11 cellular contexts compared by ENCODE assay signal in the genomic region with DNA sequence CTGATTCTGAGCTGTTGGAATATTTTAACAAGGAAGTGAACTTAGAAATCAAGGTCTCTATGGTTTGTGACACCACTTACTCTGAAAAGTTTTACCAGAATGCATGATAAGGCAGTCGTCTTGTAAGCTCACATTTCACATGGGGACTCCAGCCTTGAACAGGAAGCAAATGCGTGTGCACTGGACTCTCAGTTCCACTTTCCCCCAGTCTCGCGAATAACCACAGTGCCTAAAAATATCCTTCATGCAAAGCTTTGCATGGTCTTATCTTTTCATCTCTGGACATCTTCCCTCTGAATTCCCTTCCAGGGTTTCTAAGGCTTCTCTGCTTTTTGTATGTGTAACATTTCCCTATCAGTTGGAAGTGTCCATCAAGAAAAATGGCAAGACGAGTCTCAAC.
DNase-seq lines count a peak whose midpoint lies in the region; ATAC-seq, FAIRE-seq and TF ChIP-seq lines count a peak whose summit lies in the region.
"Had no signal": no experiment of that assay in that cellular context is flagged by ENCODE, and none has a peak within 500 bp of the region (broad histone marks: within the 10 kb centered on the region; RNA-seq: fewer than 3 reads in every experiment).

No MANE protein-coding gene starts in this region.

- no peak overlapping the region for H3K27ac Mint-ChIP-seq in naive thymus-derived CD8-positive, alpha-beta T cell

- H3K9me3 ChIP-seq in GM12878 (replicated peaks; ENCODE audit: control insufficient read depth, insufficient read depth, low read length) = no peaks in the 10 kb centered on the region; the same call in 1 of the 3 replicates

- peak; percentile 31; the same call in 1 of the 2 replicates for TF ChIP-seq RAD21 in GM12878 (IDR thresholded peaks at IDR 0.05; ENCODE audit: insufficient read depth, low read depth, low read length)

- H3K4me2 ChIP-seq in GM12878 (ENCODE audit: control insufficient read depth, insufficient read depth) = peak overlapping the region; percentile 56

- DNase-seq in GM12878 (ENCODE audit: low read depth, low spot score) = peak; percentile 66
- no peak for DNase-seq in NCI-H2081 (lab: John Stamatoyannopoulos, UW)
- no peak for DNase-seq in naive thymus-derived CD8-positive, alpha-beta T cell
- DNase-seq in NCI-H2029 (lab: John Stamatoyannopoulos, UW) = no peak
- DNase-seq in activated gamma-delta T cell (lab: John Stamatoyannopoulos, UW) = no peak
- DNase-seq: DMS79 treated with DMSO at 0.1 percent for 48 hours had no signal

- intact Hi-C loops in GM12878 (cut with micrococcal nuclease; ENCODE audit: unreplicated experiment) = no loop called here

- CTCF ChIA-PET in GM12878 (lab: Yijun Ruan, JAX) = no interaction called here

- no peak for TF ChIP-seq CTCF in GM12878 (IDR thresholded peaks at IDR 0.05 in 2 of 3, conservative IDR thresholded peaks at IDR 0.05 in 1 of 3; ENCODE audit: control insufficient read depth in 2 of 3, extremely low read depth in 1 of 3, insufficient read depth in 1 of 3, low read depth in 3 of 3, low read length in 3 of 3)

- POLR2A ChIA-PET in GM12878 (lab: Charles Lee) = no interaction called here
- POLR2A ChIA-PET in naive thymus-derived CD8-positive, alpha-beta T cell (lab: Charles Lee) = no interaction called here

- H4K20me1 ChIP-seq in GM12878 (ENCODE audit: control insufficient read depth, insufficient read depth) = no peaks in the 10 kb centered on the region

- RAD21 ChIA-PET in GM12878 (lab: Charles Lee; ENCODE audit: unreplicated experiment) = no interaction called here

- H3K4me3 ChIP-seq in GM12878 = peak overlapping the region; percentile 38; the same call in 1 of the 2 replicates

- no peak for TF ChIP-seq POLR2A in GM12878 (IDR thresholded peaks at IDR 0.05; ENCODE audit: low read depth, low read length)

- H3K27ac ChIP-seq in GM12878 (ENCODE audit: control insufficient read depth, insufficient read depth) = peak overlapping the region; percentile 81

- peak; percentile 90 to 96 for TF ChIP-seq EP300 in GM12878 (IDR thresholded peaks at IDR 0.05; ENCODE audit: borderline replicate concordance in 1 of 2, control insufficient read depth in 1 of 2, low read depth in 2 of 2, low read length in 2 of 2)

- H3K4me3 Mint-ChIP-seq in naive thymus-derived CD8-positive, alpha-beta T cell = no peak overlapping the region
- H3K4me3 Mint-ChIP-seq: central memory CD8-positive, alpha-beta T cell had no signal

- H3K27me3 Mint-ChIP-seq in naive thymus-derived CD8-positive, alpha-beta T cell = peaks cover 0 to 2% (median 0%) of the 10 kb centered on the region in 5 donors
- H3K27me3 Mint-ChIP-seq: central memory CD8-positive, alpha-beta T cell had no signal

- H3K79me2 ChIP-seq in GM12878 (ENCODE audit: control insufficient read depth, insufficient read depth, low read length) = no peaks in the 10 kb centered on the region

- H3K9ac ChIP-seq in GM12878 (ENCODE audit: control insufficient read depth, insufficient read depth, low read length) = no peak overlapping the region

- no peaks in the 10 kb centered on the region for H3K4me1 Mint-ChIP-seq in naive thymus-derived CD8-positive, alpha-beta T cell
- H3K4me1 Mint-ChIP-seq: central memory CD8-positive, alpha-beta T cell had no signal

- peaks cover 26% of the 10 kb centered on the region for H3K4me1 ChIP-seq in GM12878 (ENCODE audit: control insufficient read depth, insufficient read depth, low read length)

- peak overlapping the region; percentile 45; the same call in 1 of the 2 replicates for H2AFZ ChIP-seq in GM12878 (ENCODE audit: control insufficient read depth, low read depth, low read length)

- no peaks in the 10 kb centered on the region for H3K36me3 Mint-ChIP-seq in naive thymus-derived CD8-positive, alpha-beta T cell

- FAIRE-seq in GM12878 (lab: Jason Lieb, UNC) = peak; percentile 74
- FAIRE-seq: HTR-8/SVneo had no signal

- SMC1A ChIA-PET in GM12878 (lab: Charles Lee; ENCODE audit: uncharacterized antibody, unreplicated experiment) = interaction anchor here (1.0 to 1.1 kb wide), 2 partner anchors 10 to 29 kb away, joined by 3 read pairs; no protein-coding TSS in a partner anchor

- peak; percentile 98 for ATAC-seq in GM18867 (IDR thresholded peaks at IDR 0.05; ENCODE audit: unreplicated experiment)
- peak; percentile 99 for ATAC-seq in GM21737 (IDR thresholded peaks at IDR 0.05; ENCODE audit: unreplicated experiment)
- ATAC-seq in HG03432 (IDR thresholded peaks at IDR 0.05; ENCODE audit: unreplicated experiment) = peak; percentile 97
- ATAC-seq in GM12878 = peak; percentile 96
- no peak for ATAC-seq in naive thymus-derived CD8-positive, alpha-beta T cell

- peaks cover 0 to 13% (median 5%) of the 10 kb centered on the region in 9 donors for H3K9me3 Mint-ChIP-seq in naive thymus-derived CD8-positive, alpha-beta T cell

- no peaks in the 10 kb centered on the region for H3K36me3 ChIP-seq in GM12878 (ENCODE audit: control insufficient read depth in 2 of 2, insufficient read depth in 2 of 2, low read length in 1 of 2)

- under 1% methylated on average over 5 of the region's 5 CpGs for WGBS in GM12878 (ENCODE audit: insufficient coverage, insufficient replicate concordance, low lambda C conversion rate, missing lambda C conversion rate)

- BruUV-seq in GM12878 (replicated peaks; lab: Mats Ljungman, UMichigan) = no TSS peak

- H3K27me3 ChIP-seq in GM12878 (replicated peaks in 1 of 2; ENCODE audit: control insufficient read depth in 2 of 2, insufficient read depth in 2 of 2, low read length in 1 of 2) = no peaks in the 10 kb centered on the region

- in situ Hi-C loops in GM12878 (cut with MboI) = no loop called here

TF ChIP-seq in GM12878, 131 proteins besides CTCF, POLR2A, EP300 and RAD21 (continues in another document):
- no peak for TF ChIP-seq RCOR1 (conservative IDR thresholded peaks at IDR 0.05; ENCODE audit: low read depth, low read length)
- TF ChIP-seq ZNF384 (IDR thresholded peaks at IDR 0.05; ENCODE audit: borderline replicate concordance, low read depth, low read length) = no peak
- peak; percentile 82 for TF ChIP-seq IKZF1 (conservative IDR thresholded peaks at IDR 0.05)
- no peak for TF ChIP-seq HCFC1 (IDR thresholded peaks at IDR 0.05; ENCODE audit: low read length)
- no peak for TF ChIP-seq STAT1 (conservative IDR thresholded peaks at IDR 0.05)
- peak; percentile 74 to 79 for TF ChIP-seq BHLHE40 (IDR thresholded peaks at IDR 0.05; ENCODE audit: borderline replicate concordance in 1 of 2, low read depth in 2 of 2, low read length in 1 of 2)
- peak; percentile 99 for TF ChIP-seq MEF2A (IDR thresholded peaks at IDR 0.05; ENCODE audit: insufficient read depth, low read depth, low read length)
- TF ChIP-seq, protein P1, sequence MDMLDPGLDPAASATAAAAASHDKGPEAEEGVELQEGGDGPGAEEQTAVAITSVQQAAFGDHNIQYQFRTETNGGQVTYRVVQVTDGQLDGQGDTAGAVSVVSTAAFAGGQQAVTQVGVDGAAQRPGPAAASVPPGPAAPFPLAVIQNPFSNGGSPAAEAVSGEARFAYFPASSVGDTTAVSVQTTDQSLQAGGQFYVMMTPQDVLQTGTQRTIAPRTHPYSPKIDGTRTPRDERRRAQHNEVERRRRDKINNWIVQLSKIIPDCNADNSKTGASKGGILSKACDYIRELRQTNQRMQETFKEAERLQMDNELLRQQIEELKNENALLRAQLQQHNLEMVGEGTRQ (IDR thresholded peaks at IDR 0.05; ENCODE audit: borderline replicate concordance, low read depth, low read length) = no peak
- TF ChIP-seq SMAD5 (IDR thresholded peaks at IDR 0.05; ENCODE audit: low read depth) = no peak
- TF ChIP-seq FOS (IDR thresholded peaks at IDR 0.05; ENCODE audit: borderline replicate concordance, extremely low read depth, insufficient read length) = no peak
- TF ChIP-seq BCL11A (IDR thresholded peaks at IDR 0.05; ENCODE audit: low read depth, low read length) = peak; percentile 98
- TF ChIP-seq RBBP5 (conservative IDR thresholded peaks at IDR 0.05) = no peak
- no peak for TF ChIP-seq KDM1A (IDR thresholded peaks at IDR 0.05; ENCODE audit: borderline replicate concordance)
- TF ChIP-seq ZBED1 (IDR thresholded peaks at IDR 0.05; ENCODE audit: borderline replicate concordance) = peak; percentile 92; the same call in 1 of the 2 replicates
- no peak for TF ChIP-seq EGR1 (IDR thresholded peaks at IDR 0.05; ENCODE audit: borderline replicate concordance in 1 of 2, low read depth in 2 of 2, low read length in 2 of 2)
- TF ChIP-seq WRNIP1 (IDR thresholded peaks at IDR 0.05; ENCODE audit: borderline replicate concordance, low read depth, low read length) = no peak
- TF ChIP-seq FOXK2 (IDR thresholded peaks at IDR 0.05) = no peak
- TF ChIP-seq HDAC2 (IDR thresholded peaks at IDR 0.05) = no peak
- 0 out of 2 replicates have a peak, but pooled peaks have one; percentile 25 for TF ChIP-seq YY1 (IDR thresholded peaks at IDR 0.05; ENCODE audit: low read depth, low read length)
- TF ChIP-seq, protein P2, sequence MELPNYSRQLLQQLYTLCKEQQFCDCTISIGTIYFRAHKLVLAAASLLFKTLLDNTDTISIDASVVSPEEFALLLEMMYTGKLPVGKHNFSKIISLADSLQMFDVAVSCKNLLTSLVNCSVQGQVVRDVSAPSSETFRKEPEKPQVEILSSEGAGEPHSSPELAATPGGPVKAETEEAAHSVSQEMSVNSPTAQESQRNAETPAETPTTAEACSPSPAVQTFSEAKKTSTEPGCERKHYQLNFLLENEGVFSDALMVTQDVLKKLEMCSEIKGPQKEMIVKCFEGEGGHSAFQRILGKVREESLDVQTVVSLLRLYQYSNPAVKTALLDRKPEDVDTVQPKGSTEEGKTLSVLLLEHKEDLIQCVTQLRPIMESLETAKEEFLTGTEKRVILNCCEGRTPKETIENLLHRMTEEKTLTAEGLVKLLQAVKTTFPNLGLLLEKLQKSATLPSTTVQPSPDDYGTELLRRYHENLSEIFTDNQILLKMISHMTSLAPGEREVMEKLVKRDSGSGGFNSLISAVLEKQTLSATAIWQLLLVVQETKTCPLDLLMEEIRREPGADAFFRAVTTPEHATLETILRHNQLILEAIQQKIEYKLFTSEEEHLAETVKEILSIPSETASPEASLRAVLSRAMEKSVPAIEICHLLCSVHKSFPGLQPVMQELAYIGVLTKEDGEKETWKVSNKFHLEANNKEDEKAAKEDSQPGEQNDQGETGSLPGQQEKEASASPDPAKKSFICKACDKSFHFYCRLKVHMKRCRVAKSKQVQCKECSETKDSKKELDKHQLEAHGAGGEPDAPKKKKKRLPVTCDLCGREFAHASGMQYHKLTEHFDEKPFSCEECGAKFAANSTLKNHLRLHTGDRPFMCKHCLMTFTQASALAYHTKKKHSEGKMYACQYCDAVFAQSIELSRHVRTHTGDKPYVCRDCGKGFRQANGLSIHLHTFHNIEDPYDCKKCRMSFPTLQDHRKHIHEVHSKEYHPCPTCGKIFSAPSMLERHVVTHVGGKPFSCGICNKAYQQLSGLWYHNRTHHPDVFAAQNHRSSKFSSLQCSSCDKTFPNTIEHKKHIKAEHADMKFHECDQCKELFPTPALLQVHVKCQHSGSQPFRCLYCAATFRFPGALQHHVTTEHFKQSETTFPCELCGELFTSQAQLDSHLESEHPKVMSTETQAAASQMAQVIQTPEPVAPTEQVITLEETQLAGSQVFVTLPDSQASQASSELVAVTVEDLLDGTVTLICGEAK (IDR thresholded peaks at IDR 0.05; ENCODE audit: borderline replicate concordance) = no peak

Comparison
In these comparisons a context has a peak if more than half of its experiments do, and no peak if none do; other contexts are left out.
1. ATAC-seq: peak in GM18867 (single experiment), GM21737 (single experiment), HG03432 (single experiment) and GM12878 (single experiment); none in naive thymus-derived CD8-positive, alpha-beta T cell (0 of 2).